In the genomic region with DNA sequence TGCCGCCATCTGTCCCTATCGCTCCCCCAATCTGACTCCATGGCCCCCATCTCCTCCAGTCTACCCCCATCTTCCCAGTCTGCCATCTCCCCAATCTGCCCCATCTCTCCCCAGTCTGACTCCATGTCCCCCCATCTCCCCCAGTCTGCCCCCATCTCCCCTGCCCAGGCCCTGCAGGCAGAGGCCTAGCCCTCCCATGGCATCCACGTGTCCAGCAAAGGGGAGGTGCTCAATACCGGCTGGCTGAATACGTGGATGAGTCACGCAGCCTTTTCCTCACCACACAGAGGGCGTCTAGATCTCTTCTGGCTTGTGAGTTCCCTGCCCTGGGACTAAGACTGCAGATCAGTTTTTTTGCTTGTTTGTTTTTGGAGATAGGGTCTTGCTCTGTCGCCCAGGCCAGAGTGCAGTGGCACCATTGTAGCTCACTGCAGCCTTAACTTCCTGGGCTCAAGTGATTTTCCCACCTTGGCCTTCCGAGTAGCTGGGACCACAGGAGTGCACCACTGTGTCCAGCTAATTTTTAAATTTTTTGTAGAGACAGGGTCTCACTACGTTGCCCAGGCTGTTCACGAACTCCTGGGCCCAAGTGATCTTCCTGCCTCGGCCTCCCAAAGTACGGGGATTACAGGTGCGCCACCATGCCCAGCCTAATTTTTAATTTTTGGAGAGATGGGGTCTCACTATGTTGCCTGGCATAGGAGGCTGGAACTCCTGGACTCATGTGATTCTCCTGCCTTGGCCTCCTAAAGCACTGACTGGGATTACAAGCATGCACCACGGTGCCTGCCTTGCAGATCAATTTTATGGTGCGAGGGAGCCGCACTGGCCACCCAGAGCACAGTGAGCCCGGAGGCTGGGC, we compare ENCODE assay signal across 8 cellular contexts. TPM values are rescaled to one million over a fixed set of nuclear protein-coding genes. Genes with fewer than 3 reads are reported as not detected.
A peak's percentile ranks its signal among the peaks of the same experiment; 100 is the strongest.
DNase-seq lines count a peak whose midpoint lies in the region; ATAC-seq, FAIRE-seq and TF ChIP-seq lines count a peak whose summit lies in the region.

No MANE protein-coding gene starts in this region.

- H3K4me3 ChIP-seq in BLaER1 treated with 17β-estradiol and CSF1 and Interleukin-3, amounts not matched to agents 10 nM and 100 nM, result peak overlapping the region; percentile 60 to 78 (median 68)
- H3K4me3 ChIP-seq in endothelial cell of umbilical vein (replicated peaks in 1 of 3; ENCODE audit: insufficient read depth in 1 of 3, low read depth in 1 of 3, low read length in 3 of 3), result peak overlapping the region in 1 of 3 experiments; percentile 80

- intact Hi-C loops in endothelial cell of umbilical vein (cut with micrococcal nuclease), result loop anchor here (1.0 kb wide), 3 partner anchors 31 to 36 kb away; no protein-coding TSS in a partner anchor

- peaks cover 5% of the 10 kb centered on the region for H3K36me3 Mint-ChIP-seq in mesothelial cell of epicardium

- H3K27me3 Mint-ChIP-seq in mesothelial cell of epicardium (ENCODE audit: low read depth), result no peaks in the 10 kb centered on the region

- H3K9ac ChIP-seq in BLaER1 treated with 17β-estradiol and CSF1 and Interleukin-3, amounts not matched to agents 10 nM and 100 nM, result peak overlapping the region; percentile 66 to 83 (median 80); a peak in 19 of 22 replicates
- H3K9ac ChIP-seq in endothelial cell of umbilical vein (replicated peaks; ENCODE audit: extremely low read depth, insufficient read depth, low read length), result peak overlapping the region; percentile 68

- H3K9me3 Mint-ChIP-seq in mesothelial cell of epicardium, result no peaks in the 10 kb centered on the region

- H3K36me3 ChIP-seq in BLaER1 treated with 17β-estradiol and CSF1 and Interleukin-3, amounts not matched to agents 10 nM and 100 nM, result no peaks in the 10 kb centered on the region
- H3K36me3 ChIP-seq in endothelial cell of umbilical vein (ENCODE audit: control insufficient read depth in 2 of 2, extremely low read depth in 1 of 2, insufficient read depth in 2 of 2, low read length in 2 of 2), result peaks cover 0 to 7% of the 10 kb centered on the region in 2 experiments

- TF ChIP-seq POLR2A in H54 (IDR thresholded peaks at IDR 0.05; ENCODE audit: low read depth, low read length) (peak; percentile 77), endothelial cell of umbilical vein (IDR thresholded peaks at IDR 0.05; ENCODE audit: low read depth, low read length) (no peak)

- H3K9me3 ChIP-seq in BLaER1 treated with 17β-estradiol and CSF1 and Interleukin-3, amounts not matched to agents 10 nM and 100 nM (replicated peaks in 1 of 11), result no peaks in the 10 kb centered on the region
- H3K9me3 ChIP-seq in endothelial cell of umbilical vein (replicated peaks; ENCODE audit: control insufficient read depth, insufficient read depth, low read length), result no peaks in the 10 kb centered on the region

- no peak for TF ChIP-seq CTCF in endothelial cell of umbilical vein (IDR thresholded peaks at IDR 0.05; ENCODE audit: extremely low read depth in 1 of 2, insufficient read depth in 1 of 2, low read depth in 1 of 2, low read length in 2 of 2)
- TF ChIP-seq CTCF in mesothelial cell of epicardium (IDR thresholded peaks at IDR 0.05; ENCODE audit: unreplicated experiment), result no peak

- H3K9me1 ChIP-seq in endothelial cell of umbilical vein (replicated peaks; ENCODE audit: control insufficient read depth, extremely low read depth, insufficient read depth, low read length), result no peaks in the 10 kb centered on the region

- no peak for ATAC-seq in GM18873 (IDR thresholded peaks at IDR 0.05; ENCODE audit: low FRiP score, unreplicated experiment)

- H3K27ac Mint-ChIP-seq in mesothelial cell of epicardium, result peak overlapping the region; percentile 86

- CTCF ChIA-PET in endothelial cell of umbilical vein (lab: Charles Lee), result interaction anchor here (0.9 kb wide), 1 partner anchor 37 kb away, joined by 5 read pairs; no protein-coding TSS in a partner anchor

- DNase-seq in H54 (ENCODE audit: insufficient read length, low spot score) (peak; percentile 100), NOMO-1 treated with dmso at 0.1 percent for 144 hours (lab: John Stamatoyannopoulos, UW; ENCODE audit: unreplicated experiment) (peak; percentile 88), endothelial cell of umbilical vein (ENCODE audit: low read depth, low spot score) (peak; percentile 89), mesothelial cell of epicardium (ENCODE audit: low spot score in 2 of 2, unreplicated experiment in 2 of 2) (peak; percentile 57 to 72)
- DNase-seq in activated CD8-positive, alpha-beta memory T cell treated with anti-CD3 and anti-CD28 coated beads, Interleukin-2, amount 50 U/mL, for 4 hours, result peak; percentile 63
- peak; percentile 26 to 44 for DNase-seq in stimulated activated CD8-positive, alpha-beta memory T cell treated with anti-CD3 and anti-CD28 coated beads, Interleukin-15, amount 100 ng/mL, for 4 hours (ENCODE audit: low read depth in 2 of 2)

- H4K20me1 ChIP-seq in BLaER1 treated with 17β-estradiol and CSF1 and Interleukin-3, amounts not matched to agents 10 nM and 100 nM, result peaks cover 19 to 69% (median 41%) of the 10 kb centered on the region in 11 experiments; a peak in 21 of 22 replicates
- no peaks in the 10 kb centered on the region for H4K20me1 ChIP-seq in endothelial cell of umbilical vein (replicated peaks; ENCODE audit: control insufficient read depth, extremely low read depth, insufficient read depth, low read length)

- peak overlapping the region; percentile 55 for H3K4me3 Mint-ChIP-seq in mesothelial cell of epicardium

- POLR2A ChIA-PET in endothelial cell of umbilical vein (lab: Charles Lee), result interaction anchor here (0.7 kb wide), 1 partner anchor 12 kb away, joined by 3 read pairs; no protein-coding TSS in a partner anchor

- H3K27ac ChIP-seq in BLaER1 treated with 17β-estradiol and CSF1 and Interleukin-3, amounts not matched to agents 10 nM and 100 nM, result peak overlapping the region; percentile 32 to 89 (median 68); a peak in 20 of 22 replicates
- H3K27ac ChIP-seq in endothelial cell of umbilical vein (ENCODE audit: insufficient read depth, low read depth, low read length), result peak overlapping the region; percentile 26

- dilution Hi-C loops in endothelial cell of umbilical vein (cut with MboI; ENCODE audit: extremely low pct_ligation_motif_present, low sequenced_read_pairs), result no loop called here

- H3K4me2 ChIP-seq in BLaER1 treated with 17β-estradiol and CSF1 and Interleukin-3, amounts not matched to agents 10 nM and 100 nM, result peak overlapping the region; percentile 86 to 100 (median 99)
- no peak overlapping the region for H3K4me2 ChIP-seq in endothelial cell of umbilical vein (ENCODE audit: insufficient read depth, low read length)

- peaks cover 58 to 84% (median 76%) of the 10 kb centered on the region in 10 experiments for H3K4me1 ChIP-seq in BLaER1 treated with 17β-estradiol and CSF1 and Interleukin-3, amounts not matched to agents 10 nM and 100 nM
- peaks cover 8% of the 10 kb centered on the region for H3K4me1 ChIP-seq in endothelial cell of umbilical vein (ENCODE audit: control insufficient read depth, extremely low read depth, insufficient read depth, low read length)

- FAIRE-seq in H54 (lab: Jason Lieb, UNC) (peak; percentile 88), endothelial cell of umbilical vein (lab: Jason Lieb, UNC) (peak; percentile 97)

- peaks cover 17% of the 10 kb centered on the region for H3K79me2 ChIP-seq in endothelial cell of umbilical vein (ENCODE audit: control insufficient read depth, insufficient read depth, low read length)

- no TSS peak for BruUV-seq in endothelial cell of umbilical vein (replicated peaks; lab: Mats Ljungman, UMichigan)

- peaks cover 19% of the 10 kb centered on the region for H3K4me1 Mint-ChIP-seq in mesothelial cell of epicardium

- no peak overlapping the region for H2AFZ ChIP-seq in endothelial cell of umbilical vein (ENCODE audit: low read depth, low read length)

- H3K27me3 ChIP-seq in BLaER1 treated with 17β-estradiol and CSF1 and Interleukin-3, amounts not matched to agents 10 nM and 100 nM, result peaks cover 12 to 27% (median 17%) of the 10 kb centered on the region in 11 experiments; a peak in 18 of 22 replicates
- no peaks in the 10 kb centered on the region for H3K27me3 ChIP-seq in endothelial cell of umbilical vein (ENCODE audit: control insufficient read depth in 2 of 2, insufficient read depth in 2 of 2, low read length in 2 of 2)

RNA-seq across cellular contexts. Expression of gene GPR146, which starts 15.3 kb away (rescaled TPM):
- total RNA-seq in endothelial cell of umbilical vein (11.7 and 18.5 TPM in 2 replicates), mesothelial cell of epicardium (1.0 to 1.6 TPM (median 1.0 TPM) in 3 replicates)
- polyA plus RNA-seq in endothelial cell of umbilical vein, result 44.8 and 76.6 TPM in 2 replicates
- polyA plus RNA-seq in endothelial cell of umbilical vein (2011; cell fraction: cytosol; rRNA removed), result 22.7 and 26.9 TPM in 2 replicates
- polyA plus RNA-seq in endothelial cell of umbilical vein (2011; cell fraction: nucleus; rRNA removed), result 11.8 and 16.1 TPM in 2 replicates
- 1.8 and 2.0 TPM in 2 replicates for polyA plus RNA-seq in endothelial cell of umbilical vein (2012)
- 26.1 and 33.9 TPM in 2 replicates for polyA minus RNA-seq in endothelial cell of umbilical vein
- polyA minus RNA-seq in endothelial cell of umbilical vein (2011; cell fraction: cytosol; rRNA and poly(A)+ RNA removed), result not detected
- polyA minus RNA-seq in endothelial cell of umbilical vein (2011; cell fraction: nucleus; rRNA and poly(A)+ RNA removed), result 12.3 and 18.3 TPM in 2 replicates

RNA-seq across cellular contexts. Expression of gene CYP2W1, which starts 46.0 kb away (rescaled TPM):
- total RNA-seq in endothelial cell of umbilical vein (not detected in 2 replicates), mesothelial cell of epicardium (5.6 to 6.2 TPM (median 5.8 TPM) in 3 replicates)
- not detected in 2 replicates for polyA plus RNA-seq in endothelial cell of umbilical vein
- not detected in 2 replicates for polyA plus RNA-seq in endothelial cell of umbilical vein (2011; cell fraction: cytosol; rRNA removed)
- not detected in 2 replicates for polyA plus RNA-seq in endothelial cell of umbilical vein (2011; cell fraction: nucleus; rRNA removed)
- 0.08 TPM in 1 of 2 replicates, not detected in the other for polyA plus RNA-seq in endothelial cell of umbilical vein (2012)
- polyA minus RNA-seq in endothelial cell of umbilical vein, result not detected in 2 replicates
- polyA minus RNA-seq in endothelial cell of umbilical vein (2011; cell fraction: cytosol; rRNA and poly(A)+ RNA removed), result not detected
- polyA minus RNA-seq in endothelial cell of umbilical vein (2011; cell fraction: nucleus; rRNA and poly(A)+ RNA removed), result not detected in 2 replicates

RNA-seq across cellular contexts. Expression of gene COX19, which starts 53.7 kb away (rescaled TPM):
- total RNA-seq in endothelial cell of umbilical vein (10.6 and 11.3 TPM in 2 replicates), mesothelial cell of epicardium (19.2 to 22.0 TPM (median 20.2 TPM) in 3 replicates)
- polyA plus RNA-seq in endothelial cell of umbilical vein, result 4.7 and 6.8 TPM in 2 replicates
- 5.4 and 6.4 TPM in 2 replicates for polyA plus RNA-seq in endothelial cell of umbilical vein (2011; cell fraction: cytosol; rRNA removed)
- 17.4 and 23.5 TPM in 2 replicates for polyA plus RNA-seq in endothelial cell of umbilical vein (2011; cell fraction: nucleus; rRNA removed)
- 4.4 and 5.5 TPM in 2 replicates for polyA plus RNA-seq in endothelial cell of umbilical vein (2012)
- 7.1 and 12.1 TPM in 2 replicates for polyA minus RNA-seq in endothelial cell of umbilical vein
- polyA minus RNA-seq in endothelial cell of umbilical vein (2011; cell fraction: cytosol; rRNA and poly(A)+ RNA removed), result 4.8 TPM
- polyA minus RNA-seq in endothelial cell of umbilical vein (2011; cell fraction: nucleus; rRNA and poly(A)+ RNA removed), result 29.2 and 32.2 TPM in 2 replicates

RNA-seq across cellular contexts. Expression of gene GPER1, which starts 58.9 kb away (rescaled TPM):
- 0.25 and 0.77 TPM in 2 replicates for total RNA-seq in endothelial cell of umbilical vein
- polyA plus RNA-seq in endothelial cell of umbilical vein, result 2.3 and 3.1 TPM in 2 replicates
- 0.89 and 1.2 TPM in 2 replicates for polyA plus RNA-seq in endothelial cell of umbilical vein (2011; cell fraction: cytosol; rRNA removed)
- polyA plus RNA-seq in endothelial cell of umbilical vein (2011; cell fraction: nucleus; rRNA removed), result 1.8 and 2.6 TPM in 2 replicates
- polyA plus RNA-seq in endothelial cell of umbilical vein (2012), result 0.74 and 1.2 TPM in 2 replicates
- polyA minus RNA-seq in endothelial cell of umbilical vein, result 1.00 and 1.6 TPM in 2 replicates
- polyA minus RNA-seq in endothelial cell of umbilical vein (2011; cell fraction: cytosol; rRNA and poly(A)+ RNA removed), result 4.1 TPM
- 0.34 and 0.48 TPM in 2 replicates for polyA minus RNA-seq in endothelial cell of umbilical vein (2011; cell fraction: nucleus; rRNA and poly(A)+ RNA removed)
- total RNA-seq in mesothelial cell of epicardium, result 2.1 to 2.6 TPM (median 2.4 TPM) in 3 replicates

Comparison
In these comparisons a context has a peak if more than half of its experiments do, and no peak if none do; other contexts are left out.
1. DNase-seq: peak in every context shown above with its lines; median percentile 100 in H54; 89 in endothelial cell of umbilical vein; 88 in NOMO-1 treated with dmso at 0.1 percent for 144 hours; 64 in mesothelial cell of epicardium; 63 in activated CD8-positive, alpha-beta memory T cell treated with anti-CD3 and anti-CD28 coated beads, Interleukin-2, amount 50 U/mL, for 4 hours; 35 in stimulated activated CD8-positive, alpha-beta memory T cell treated with anti-CD3 and anti-CD28 coated beads, Interleukin-15, amount 100 ng/mL, for 4 hours.